ENCODE assay signal across 1 cellular context in the genomic region with DNA sequence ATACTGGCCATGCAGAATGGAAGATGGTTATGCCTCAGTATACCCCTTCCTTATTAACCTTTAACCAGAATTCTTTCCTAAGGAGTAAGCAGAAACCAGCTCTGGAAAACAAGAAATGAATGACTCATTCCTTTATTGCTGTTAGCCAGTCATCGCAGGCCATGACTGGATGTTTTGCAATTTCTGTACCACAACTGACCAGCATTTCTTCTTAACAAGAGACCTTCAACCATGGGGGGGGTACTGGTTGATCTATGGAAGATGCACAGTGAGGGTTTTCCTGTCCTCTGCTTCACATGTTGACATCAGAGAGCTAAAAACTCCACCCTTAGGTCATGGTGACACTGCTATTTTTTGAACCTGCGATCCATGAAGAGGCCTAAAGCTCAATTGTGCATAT.
TF ChIP-seq lines count a peak whose summit lies in the region.

No MANE protein-coding gene starts in this region.

TF ChIP-seq in K562, 482 proteins besides CTCF, POLR2A, EP300 and RAD21 (continued from another document):
- TF ChIP-seq MAFK (IDR thresholded peaks at IDR 0.05; ENCODE audit: low read length) (peak; percentile 30; the same call in 1 of the 2 replicates), TCF7 (IDR thresholded peaks at IDR 0.05; ENCODE audit: borderline replicate concordance) (no peak), CEBPB (tag; IDR thresholded peaks at IDR 0.05) (peak; percentile 86), JUN (IDR thresholded peaks at IDR 0.05; ENCODE audit: borderline replicate concordance, low read depth, low read length) (peak; percentile 82), JUN (CRISPR knock-in tag; IDR thresholded peaks at IDR 0.05; ENCODE audit: borderline replicate concordance) (no peak), TSC22D4 (tag; IDR thresholded peaks at IDR 0.05) (no peak), KAT2B (IDR thresholded peaks at IDR 0.05; ENCODE audit: low read depth, low read length) (no peak), MAFG (tag; conservative IDR thresholded peaks at IDR 0.05) (peak; percentile 81), MAFF (IDR thresholded peaks at IDR 0.05; ENCODE audit: low read length) (no peak), ZEB2 (IDR thresholded peaks at IDR 0.05) (no peak), HNRNPL (IDR thresholded peaks at IDR 0.05; ENCODE audit: low read depth, low read length) (no peak)
- TF ChIP-seq, protein P1, sequence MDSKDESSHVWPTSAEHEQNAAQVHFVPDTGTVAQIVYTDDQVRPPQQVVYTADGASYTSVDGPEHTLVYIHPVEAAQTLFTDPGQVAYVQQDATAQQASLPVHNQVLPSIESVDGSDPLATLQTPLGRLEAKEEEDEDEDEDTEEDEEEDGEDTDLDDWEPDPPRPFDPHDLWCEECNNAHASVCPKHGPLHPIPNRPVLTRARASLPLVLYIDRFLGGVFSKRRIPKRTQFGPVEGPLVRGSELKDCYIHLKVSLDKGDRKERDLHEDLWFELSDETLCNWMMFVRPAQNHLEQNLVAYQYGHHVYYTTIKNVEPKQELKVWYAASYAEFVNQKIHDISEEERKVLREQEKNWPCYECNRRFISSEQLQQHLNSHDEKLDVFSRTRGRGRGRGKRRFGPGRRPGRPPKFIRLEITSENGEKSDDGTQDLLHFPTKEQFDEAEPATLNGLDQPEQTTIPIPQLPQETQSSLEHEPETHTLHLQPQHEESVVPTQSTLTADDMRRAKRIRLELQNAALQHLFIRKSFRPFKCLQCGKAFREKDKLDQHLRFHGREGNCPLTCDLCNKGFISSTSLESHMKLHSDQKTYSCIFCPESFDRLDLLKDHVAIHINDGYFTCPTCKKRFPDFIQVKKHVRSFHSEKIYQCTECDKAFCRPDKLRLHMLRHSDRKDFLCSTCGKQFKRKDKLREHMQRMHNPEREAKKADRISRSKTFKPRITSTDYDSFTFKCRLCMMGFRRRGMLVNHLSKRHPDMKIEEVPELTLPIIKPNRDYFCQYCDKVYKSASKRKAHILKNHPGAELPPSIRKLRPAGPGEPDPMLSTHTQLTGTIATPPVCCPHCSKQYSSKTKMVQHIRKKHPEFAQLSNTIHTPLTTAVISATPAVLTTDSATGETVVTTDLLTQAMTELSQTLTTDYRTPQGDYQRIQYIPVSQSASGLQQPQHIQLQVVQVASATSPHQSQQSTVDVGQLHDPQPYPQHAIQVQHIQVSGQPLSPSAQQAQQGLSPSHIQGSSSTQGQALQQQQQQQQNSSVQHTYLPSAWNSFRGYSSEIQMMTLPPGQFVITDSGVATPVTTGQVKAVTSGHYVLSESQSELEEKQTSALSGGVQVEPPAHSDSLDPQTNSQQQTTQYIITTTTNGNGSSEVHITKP (IDR thresholded peaks at IDR 0.05; ENCODE audit: partially characterized antibody), result no peak
- TF ChIP-seq, protein P2, sequence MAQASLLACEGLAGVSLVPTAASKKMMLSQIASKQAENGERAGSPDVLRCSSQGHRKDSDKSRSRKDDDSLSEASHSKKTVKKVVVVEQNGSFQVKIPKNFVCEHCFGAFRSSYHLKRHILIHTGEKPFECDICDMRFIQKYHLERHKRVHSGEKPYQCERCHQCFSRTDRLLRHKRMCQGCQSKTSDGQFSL (CRISPR knock-in tag; IDR thresholded peaks at IDR 0.05), result peak; percentile 91
- TF ChIP-seq, protein P2 (tag; IDR thresholded peaks at IDR 0.05), result peak in 1 of 2 experiments; percentile 63; a peak in 2 of 4 replicates
